ENCODE assay signal across 8 cellular contexts in genomic region chr6:26440977-26441358, GRCh38. TPM values are rescaled to one million over a fixed set of nuclear protein-coding genes. Genes with fewer than 3 reads are reported as not detected.
DNase-seq lines count a peak whose midpoint lies in the region; ATAC-seq, FAIRE-seq and TF ChIP-seq lines count a peak whose summit lies in the region.

No MANE protein-coding gene starts in this region.

- intact Hi-C loops in left colon (cut with DNase I, micrococcal nuclease), result no loop called here

- peak overlapping the region; percentile 61 for H3K4me3 ChIP-seq in AG04449 (ENCODE audit: low read depth, low read length)
- peak overlapping the region; percentile 76 for H3K4me3 ChIP-seq in Jurkat, Clone E6-1 (ENCODE audit: low read length)
- peak overlapping the region; percentile 51 for H3K4me3 ChIP-seq in bronchial epithelial cell (ENCODE audit: low read depth, low read length)

- no peaks in the 10 kb centered on the region for H3K36me3 ChIP-seq in bronchial epithelial cell (ENCODE audit: control insufficient read depth, insufficient read depth, low read length)

- CTCF ChIA-PET in AG04449 (lab: Yijun Ruan, JAX), result no interaction called here

- TF ChIP-seq CTCF in AG04449 (IDR thresholded peaks at IDR 0.05; ENCODE audit: insufficient read depth, low read length, missing control alignments), result no peak
- no peak for TF ChIP-seq CTCF in bronchial epithelial cell (IDR thresholded peaks at IDR 0.05; ENCODE audit: insufficient read depth, low read length, severe bottlenecking)

- H3K36me3 Mint-ChIP-seq in naive thymus-derived CD8-positive, alpha-beta T cell, result peaks cover 5 to 28% (median 21%) of the 10 kb centered on the region in 3 donors

- no peaks in the 10 kb centered on the region for H3K27me3 ChIP-seq in bronchial epithelial cell (ENCODE audit: control insufficient read depth, insufficient read depth, low read length)

- H3K27me3 Mint-ChIP-seq in naive thymus-derived CD8-positive, alpha-beta T cell, result no peaks in the 10 kb centered on the region

- no peak for FAIRE-seq in bronchial epithelial cell (lab: Jason Lieb, UNC)

- peaks cover 27 to 62% (median 55%) of the 10 kb centered on the region in 4 donors for H3K4me1 Mint-ChIP-seq in naive thymus-derived CD8-positive, alpha-beta T cell

- H3K4me3 Mint-ChIP-seq in naive thymus-derived CD8-positive, alpha-beta T cell, result peak overlapping the region; percentile 95 to 100 (median 98)

- POLR2A ChIA-PET in AG04449 (lab: Yijun Ruan, JAX), result no interaction called here
- POLR2A ChIA-PET in naive thymus-derived CD8-positive, alpha-beta T cell (lab: Charles Lee), result interaction anchor here (0.7 to 2.9 kb wide), 7 partner anchors 31 to 169 kb away, joined by 3 to 14 read pairs (median 4); partner anchors contain the start of genes BTN2A2 and HMGN4

- peak overlapping the region; percentile 97 to 100 (median 99) for H3K27ac Mint-ChIP-seq in naive thymus-derived CD8-positive, alpha-beta T cell

- DNase-seq in AG04449 (ENCODE audit: low read depth, low spot score) (no peak), bronchial epithelial cell (ENCODE audit: low read depth) (no peak), NCI-H2081 (lab: John Stamatoyannopoulos, UW) (no peak), NCI-H2029 (lab: John Stamatoyannopoulos, UW) (no peak), left colon (no peak)
- DNase-seq in Jurkat, Clone E6-1 (ENCODE audit: low read depth, low spot score), result no peak
- no peak for DNase-seq in naive thymus-derived CD8-positive, alpha-beta T cell

- ATAC-seq in naive thymus-derived CD8-positive, alpha-beta T cell, result no peak
- ATAC-seq in GM21717 (IDR thresholded peaks at IDR 0.05; ENCODE audit: unreplicated experiment), result no peak
- no peak for ATAC-seq in left colon

- H3K9me3 Mint-ChIP-seq in naive thymus-derived CD8-positive, alpha-beta T cell, result peaks cover 0 to 2% (median 0%) of the 10 kb centered on the region in 9 donors

RNA-seq across cellular contexts. Expression of gene BTN3A3, which starts 0.7 kb away (rescaled TPM):
- 13.9 TPM for polyA plus RNA-seq in Jurkat, Clone E6-1 (2012; ENCODE audit: insufficient read depth, insufficient read length)
- total RNA-seq in bronchial epithelial cell (1.2 and 1.6 TPM in 2 replicates), left colon (10 to 100 TPM; 14.9 TPM)
- total RNA-seq in naive thymus-derived CD8-positive, alpha-beta T cell, result 100 to 1,000 TPM; 203 to 208 TPM
- polyA plus RNA-seq in naive thymus-derived CD8-positive, alpha-beta T cell, result 10 to 100 TPM; 65.0 to 80.2 (median 79.3) TPM

RNA-seq across cellular contexts. Expression of gene BTN2A1, which starts 16.8 kb away (rescaled TPM):
- polyA plus RNA-seq in Jurkat, Clone E6-1 (2012; ENCODE audit: insufficient read depth, insufficient read length), result 29.9 TPM
- total RNA-seq in bronchial epithelial cell (4.7 and 5.3 TPM in 2 replicates), left colon (10 to 100 TPM; 19.8 to 25.7 TPM)
- 10 to 100 TPM; 59.0 to 63.6 TPM for total RNA-seq in naive thymus-derived CD8-positive, alpha-beta T cell
- 10 to 100 TPM in 2 of 3 donors, 1 to 10 TPM in 1; 9.6 to 13.7 (median 11.6) TPM for polyA plus RNA-seq in naive thymus-derived CD8-positive, alpha-beta T cell

RNA-seq across cellular contexts. Expression of gene BTN3A1, which starts 38.9 kb away (rescaled TPM):
- polyA plus RNA-seq in Jurkat, Clone E6-1 (2012; ENCODE audit: insufficient read depth, insufficient read length), result 29.3 TPM
- total RNA-seq in bronchial epithelial cell (2.0 and 3.9 TPM in 2 replicates), left colon (10 to 100 TPM; 21.2 to 21.6 TPM)
- total RNA-seq in naive thymus-derived CD8-positive, alpha-beta T cell, result 100 to 1,000 TPM; 245 to 250 TPM
- polyA plus RNA-seq in naive thymus-derived CD8-positive, alpha-beta T cell, result 10 to 100 TPM; 39.8 to 63.0 (median 47.3) TPM

RNA-seq across cellular contexts. Expression of gene BTN2A2, which starts 58.1 kb away (rescaled TPM):
- 12.2 TPM for polyA plus RNA-seq in Jurkat, Clone E6-1 (2012; ENCODE audit: insufficient read depth, insufficient read length)
- total RNA-seq in bronchial epithelial cell (3.2 and 4.7 TPM in 2 replicates), left colon (1 to 10 TPM; 6.2 to 8.0 TPM)
- total RNA-seq in naive thymus-derived CD8-positive, alpha-beta T cell, result 10 to 100 TPM; 24.6 to 26.8 TPM
- 1 to 10 TPM; 2.3 to 5.8 (median 2.7) TPM for polyA plus RNA-seq in naive thymus-derived CD8-positive, alpha-beta T cell

RNA-seq across cellular contexts. Expression of gene BTN1A1, which starts 59.1 kb away (rescaled TPM):
- polyA plus RNA-seq in Jurkat, Clone E6-1 (2012; ENCODE audit: insufficient read depth, insufficient read length), result not detected
- total RNA-seq in bronchial epithelial cell, result not detected in 2 replicates
- total RNA-seq in naive thymus-derived CD8-positive, alpha-beta T cell, result not detected
- not detected for polyA plus RNA-seq in naive thymus-derived CD8-positive, alpha-beta T cell
- not detected for total RNA-seq in left colon

Comparison
In these comparisons a context has a peak if more than half of its experiments do, and no peak if none do; other contexts are left out.
1. RNA of gene BTN3A3, which starts 0.7 kb away (total RNA-seq): 203 to 208 TPM in naive thymus-derived CD8-positive, alpha-beta T cell; 14.9 TPM in left colon and 1.2 to 1.6 TPM in bronchial epithelial cell; every median in the first group is over 10 times any median in the second.
2. RNA of gene BTN3A1, which starts 38.9 kb away (total RNA-seq): 245 to 250 TPM in naive thymus-derived CD8-positive, alpha-beta T cell; 21.2 to 21.6 TPM in left colon and 2.0 to 3.9 TPM in bronchial epithelial cell; every median in the first group is over 10 times any median in the second.
3. Peak in every context shown above with its lines, with median percentiles within 50 percentile points of each other: H3K4me3 ChIP-seq.